8 cellular contexts compared by ENCODE assay signal in the genomic region with DNA sequence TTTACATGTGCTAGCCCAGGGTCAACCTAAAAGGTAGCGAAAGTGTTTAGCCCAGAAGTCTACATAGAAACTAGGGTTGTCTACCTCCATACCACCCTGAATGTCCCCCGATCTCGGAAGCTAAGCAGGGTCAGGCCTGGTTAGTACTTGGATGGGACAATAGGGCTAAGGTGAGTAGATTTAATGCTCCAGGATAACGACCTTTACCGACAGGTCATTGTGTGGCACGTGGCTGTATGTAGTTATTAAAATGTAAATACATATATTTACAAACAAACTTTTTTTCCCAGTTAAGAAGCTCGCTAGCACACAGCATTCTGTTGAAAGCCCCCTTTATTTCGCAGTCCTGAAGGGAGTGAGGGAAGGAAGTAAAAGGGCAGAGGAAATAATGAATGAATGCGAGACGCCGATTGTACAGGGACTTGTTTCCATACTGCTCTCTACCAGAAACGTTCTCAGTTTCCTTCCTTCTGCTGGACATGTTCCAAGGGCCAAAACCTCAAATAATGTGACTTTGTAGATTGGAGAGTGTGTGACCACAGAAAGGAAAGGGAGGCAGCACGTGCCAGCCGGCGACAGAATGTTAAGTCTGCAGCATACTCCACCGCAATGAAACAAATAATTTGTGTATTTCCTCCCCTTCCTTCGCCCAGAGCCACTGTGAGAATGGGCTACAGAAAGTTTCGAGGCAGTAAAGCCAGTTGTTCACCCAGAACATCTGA. TPM values are rescaled to one million over a fixed set of nuclear protein-coding genes. Genes with fewer than 3 reads are reported as not detected.
DNase-seq lines count a peak whose midpoint lies in the region; ATAC-seq, FAIRE-seq and TF ChIP-seq lines count a peak whose summit lies in the region.

No MANE protein-coding gene starts in this region.

- FAIRE-seq in small intestine (lab: Jason Lieb, UNC): no peak

- in situ Hi-C loops in ACHN (cut with HindIII; ENCODE audit: low pct_ligation_motif_present, low pct_unique_long_range_greater_than_20kb, low sequenced_read_pairs): no loop called here

- H3K4me1 ChIP-seq in RWPE2 (ENCODE audit: insufficient read depth, poor library complexity, severe bottlenecking) (peaks cover 11% of the 10 kb centered on the region), iPS-18a (ENCODE audit: control insufficient read depth, low read depth, low read length) (peaks cover 4% of the 10 kb centered on the region), small intestine (ENCODE audit: control insufficient read depth in 2 of 2, insufficient read depth in 1 of 2, low read depth in 1 of 2, low read length in 1 of 2) (peaks cover 0 to 6% of the 10 kb centered on the region in 2 donors)

- H3K27ac ChIP-seq in RWPE2 (ENCODE audit: poor library complexity, severe bottlenecking): peak overlapping the region; percentile 58
- peak overlapping the region; percentile 25 for H3K27ac ChIP-seq in iPS-18a (ENCODE audit: low read length)
- H3K27ac ChIP-seq in small intestine (ENCODE audit: low read depth in 1 of 2, low read length in 1 of 2): peak overlapping the region; percentile 77 to 86

- ATAC-seq in HG03097 (IDR thresholded peaks at IDR 0.05; ENCODE audit: low FRiP score, unreplicated experiment) (peak; percentile 10), RWPE2 (ENCODE audit: low read depth) (no peak)

- H3K36me3 ChIP-seq in RWPE2 (ENCODE audit: low read depth) (peaks cover 13% of the 10 kb centered on the region; the same call in 1 of the 2 replicates), iPS-18a (ENCODE audit: control insufficient read depth, low read depth, low read length) (no peaks in the 10 kb centered on the region), small intestine (ENCODE audit: control insufficient read depth in 2 of 2, insufficient read depth in 2 of 2, low read length in 2 of 2) (no peaks in the 10 kb centered on the region)

- peak; percentile 18 for DNase-seq in ACHN
- DNase-seq in RWPE2 (ENCODE audit: low spot score): no peak
- DNase-seq in astrocyte of the hippocampus (ENCODE audit: low read depth, low spot score): peak; percentile 63
- peak; percentile 33 for DNase-seq in small intestine
- no peak for DNase-seq in NCI-H128 (lab: John Stamatoyannopoulos, UW; ENCODE audit: unreplicated experiment)

- H3K9me3 ChIP-seq in RWPE2 (ENCODE audit: severe bottlenecking): no peaks in the 10 kb centered on the region
- H3K9me3 ChIP-seq in iPS-18a (ENCODE audit: control insufficient read depth, low read depth, low read length): no peaks in the 10 kb centered on the region
- no peaks in the 10 kb centered on the region for H3K9me3 ChIP-seq in small intestine (ENCODE audit: control insufficient read depth, low read depth)

- H3K27me3 ChIP-seq in RWPE2 (ENCODE audit: insufficient read depth, poor library complexity, severe bottlenecking): no peaks in the 10 kb centered on the region
- no peaks in the 10 kb centered on the region for H3K27me3 ChIP-seq in iPS-18a (ENCODE audit: control insufficient read depth, insufficient read depth, low read length)
- H3K27me3 ChIP-seq in small intestine (ENCODE audit: control insufficient read depth in 2 of 2, insufficient read depth in 2 of 2, low read length in 2 of 2): no peaks in the 10 kb centered on the region

- no peak for TF ChIP-seq CTCF in GM12875 (IDR thresholded peaks at IDR 0.05; ENCODE audit: borderline replicate concordance, insufficient read depth, low read depth, low read length)
- TF ChIP-seq CTCF in RWPE2 (IDR thresholded peaks at IDR 0.05; ENCODE audit: poor library complexity, severe bottlenecking): no peak

- WGBS in small intestine, 3 donors: 1 to 3% (median 2%) methylated on average over 18 of the region's 18 CpGs

- H3K9ac ChIP-seq in iPS-18a (ENCODE audit: low read length): peak overlapping the region; percentile 90

- H3K4me3 ChIP-seq in GM12875 (ENCODE audit: low read depth, low read length): peak overlapping the region; percentile 60
- peak overlapping the region; percentile 52 for H3K4me3 ChIP-seq in RWPE2 (ENCODE audit: severe bottlenecking)
- peak overlapping the region; percentile 91 for H3K4me3 ChIP-seq in iPS-18a (ENCODE audit: low read length)
- peak overlapping the region; percentile 48 to 92 for H3K4me3 ChIP-seq in small intestine (ENCODE audit: low read depth in 1 of 2, low read length in 2 of 2)

RNA-seq across cellular contexts. Expression of a gene that starts 0.6 kb away (rescaled TPM):
- polyA plus RNA-seq in small intestine: 1 to 10 TPM in 2 of 3 donors, under 1 TPM in 1; 0.81 to 3.7 (median 1.8) TPM

RNA-seq across cellular contexts. Expression of a gene that starts 0.7 kb away (rescaled TPM):
- 1 to 10 TPM; 6.2 to 8.9 (median 8.9) TPM for polyA plus RNA-seq in small intestine

Comparison
In these comparisons a context has a peak if more than half of its experiments do, and no peak if none do; other contexts are left out.
1. DNase-seq: peak in ACHN (single experiment), astrocyte of the hippocampus (single experiment) and small intestine (single experiment); none in RWPE2 (single experiment) and NCI-H128 (single experiment).
2. H3K27ac ChIP-seq: peak in every context shown above with its lines; median percentile 82 in small intestine; 58 in RWPE2; 25 in iPS-18a.
3. Peak in every context shown above with its lines, with median percentiles within 50 percentile points of each other: H3K4me3 ChIP-seq.